7 cellular contexts compared by ENCODE assay signal in the genomic region with DNA sequence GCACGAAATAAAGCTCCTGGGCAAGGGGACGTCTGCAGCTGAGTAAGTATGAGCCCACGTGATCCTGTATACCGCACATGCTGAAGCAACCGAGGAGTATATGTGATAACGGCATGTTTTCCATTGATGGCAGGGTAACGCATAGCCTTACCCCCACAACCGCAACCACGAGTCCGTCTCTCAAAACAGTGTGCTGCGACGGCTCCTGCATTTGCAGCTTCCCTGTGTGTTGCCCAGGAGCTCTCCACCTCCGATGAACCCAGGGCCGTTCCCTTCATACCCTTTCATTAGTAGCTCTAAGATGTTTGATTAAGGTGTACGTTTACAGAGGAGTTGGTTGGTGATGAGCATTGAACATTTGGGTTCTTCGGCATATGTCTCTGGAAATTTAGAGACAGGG.
"Had no signal": no experiment of that assay in that cellular context is flagged by ENCODE, and none has a peak within 500 bp of the region (broad histone marks: within the 10 kb centered on the region; RNA-seq: fewer than 3 reads in every experiment).

No MANE protein-coding gene starts in this region.

- H3K27ac ChIP-seq: GM23248 had no signal

- H3K9me3 Mint-ChIP-seq: H9 had no signal

- H2AFZ ChIP-seq: GM23248 had no signal

- H3K4me3 ChIP-seq: GM23248, K562 had no signal

- H3K4me3 Mint-ChIP-seq: H9 had no signal

- DNase-seq: GM23248, GOT3, H9, HCEC 1CT, IMR-90, KG1 had no signal

- H3K9ac ChIP-seq: GM23248 had no signal

- ATAC-seq: K562 had no signal
